ENCODE assay signal across 9 cellular contexts in genomic region chr17:78179372-78179771, GRCh38. TPM values are rescaled to one million over a fixed set of nuclear protein-coding genes. Genes with fewer than 3 reads are reported as not detected.
DNase-seq lines count a peak whose midpoint lies in the region; FAIRE-seq lines count a peak whose summit lies in the region.
"Had no signal": no experiment of that assay in that cellular context is flagged by ENCODE, and none has a peak within 500 bp of the region (broad histone marks: within the 10 kb centered on the region; RNA-seq: fewer than 3 reads in every experiment).

No MANE protein-coding gene starts in this region.

- no peaks in the 10 kb centered on the region for H3K36me3 ChIP-seq in small intestine (ENCODE audit: control insufficient read depth in 2 of 2, insufficient read depth in 2 of 2, low read length in 2 of 2)

- 83 to 92% (median 89%) methylated on average over 17 of the region's 17 CpGs for WGBS in small intestine, 3 donors

- peaks cover 2 to 5% of the 10 kb centered on the region in 2 donors for H3K4me1 ChIP-seq in small intestine (ENCODE audit: control insufficient read depth in 2 of 2, insufficient read depth in 1 of 2, low read depth in 1 of 2, low read length in 1 of 2)

- no peak for FAIRE-seq in small intestine (lab: Jason Lieb, UNC)

- peak overlapping the region; percentile 5 to 76 for H3K27ac ChIP-seq in small intestine (ENCODE audit: low read depth in 1 of 2, low read length in 1 of 2)

- no peak overlapping the region for H3K4me3 ChIP-seq in small intestine (ENCODE audit: low read depth in 1 of 2, low read length in 2 of 2)

- H3K9me3 ChIP-seq in small intestine (ENCODE audit: control insufficient read depth, low read depth) = no peaks in the 10 kb centered on the region

- H3K27me3 ChIP-seq in small intestine (ENCODE audit: control insufficient read depth in 2 of 2, insufficient read depth in 2 of 2, low read length in 2 of 2) = no peaks in the 10 kb centered on the region

- DNase-seq in GM03348 (ENCODE audit: low spot score) (peak; percentile 40), amniotic epithelial cell (ENCODE audit: low read depth) (peak; percentile 82), hepatic stellate cell (ENCODE audit: low spot score) (peak; percentile 83), small intestine (no peak), activated gamma-delta T cell treated with Interleukin-2 at 50 U/mL for 16 hours (no peak), ecto neural progenitor cell (ENCODE audit: low spot score) (no peak), NCI-H187 treated with DMSO at 0.1 percent for 48 hours (lab: John Stamatoyannopoulos, UW) (no peak), NCI-H2029 (lab: John Stamatoyannopoulos, UW) (no peak)
- DNase-seq: stimulated activated CD4-positive, alpha-beta T cell treated with anti-CD3 and anti-CD28 coated beads, Interleukin-1b, Interleukin-23, amount 100 ng/mL, for 48 hours had no signal

RNA-seq across cellular contexts. Expression of gene TK1, which starts 7.5 kb away (rescaled TPM):
- 10 to 100 TPM in 2 of 3 donors, 1 to 10 TPM in 1; 6.9 to 60.6 (median 11.6) TPM for polyA plus RNA-seq in small intestine

RNA-seq across cellular contexts. Expression of gene AFMID, which starts 7.8 kb away (rescaled TPM):
- 10 to 100 TPM; 24.0 to 45.2 (median 32.2) TPM for polyA plus RNA-seq in small intestine

RNA-seq across cellular contexts. Expression of gene SYNGR2, which starts 11.0 kb away (rescaled TPM):
- polyA plus RNA-seq in small intestine = 100 to 1,000 TPM in 1 of 3 donors, 10 to 100 TPM in 2; 46.5 to 187 (median 73.0) TPM

RNA-seq across cellular contexts. Expression of gene C17orf99, which starts 33.2 kb away (rescaled TPM):
- polyA plus RNA-seq in small intestine = under 1 TPM in 1 of 3 donors, not detected in 2; 0.19 TPM

RNA-seq across cellular contexts. Expression of gene BIRC5, which starts 34.7 kb away (rescaled TPM):
- polyA plus RNA-seq in small intestine = 10 to 100 TPM in 1 of 3 donors, 1 to 10 TPM in 2; 2.2 to 40.6 (median 4.0) TPM

Comparison
In these comparisons a context has a peak if more than half of its experiments do, and no peak if none do; other contexts are left out.
1. DNase-seq: peak in GM03348 (single experiment), amniotic epithelial cell (single experiment) and hepatic stellate cell (single experiment); none in small intestine (single experiment), activated gamma-delta T cell treated with Interleukin-2 at 50 U/mL for 16 hours (single experiment), ecto neural progenitor cell (single experiment), NCI-H187 treated with DMSO at 0.1 percent for 48 hours (single experiment) and NCI-H2029 (single experiment).